ENCODE assay signal across 9 cellular contexts in the genomic region with DNA sequence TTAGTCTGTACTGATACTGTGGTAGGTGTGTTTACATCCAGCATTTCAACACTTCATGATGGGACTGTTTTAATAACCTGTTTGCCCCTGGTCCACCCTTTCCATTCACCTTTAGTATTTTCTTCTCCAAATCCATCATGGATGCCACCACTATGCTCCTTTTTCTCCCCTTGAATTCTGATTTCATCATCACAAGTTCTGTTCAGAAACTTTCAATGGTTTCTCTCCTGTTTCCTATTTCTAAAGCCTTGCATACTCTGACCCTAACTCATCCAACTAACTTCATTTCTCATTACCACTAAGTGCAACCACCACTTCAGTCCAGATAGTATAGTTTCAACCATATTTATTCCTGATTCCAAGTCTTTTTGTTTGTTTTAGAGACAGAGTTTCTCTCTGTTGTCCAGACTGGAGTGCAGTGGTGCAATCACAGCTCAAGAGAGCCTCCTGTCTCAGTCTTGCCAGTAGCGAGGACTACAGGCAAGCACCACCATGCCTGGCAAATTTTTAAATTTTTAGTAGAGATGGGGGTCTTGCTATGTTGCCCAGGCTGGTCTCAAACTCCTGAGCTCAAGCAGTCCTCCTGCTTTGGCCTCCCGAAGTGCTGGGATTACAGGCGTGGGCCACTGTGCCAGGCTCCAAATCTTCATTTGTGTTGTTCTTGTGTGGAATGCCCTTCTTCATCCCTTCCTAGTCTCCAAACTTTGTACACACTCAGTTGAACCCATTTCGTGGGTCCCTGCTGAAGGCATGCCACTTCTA. TPM values are rescaled to one million over a fixed set of nuclear protein-coding genes. Genes with fewer than 3 reads are reported as not detected.
DNase-seq lines count a peak whose midpoint lies in the region; ATAC-seq and TF ChIP-seq lines count a peak whose summit lies in the region.
"Had no signal": no experiment of that assay in that cellular context is flagged by ENCODE, and none has a peak within 500 bp of the region (broad histone marks: within the 10 kb centered on the region; RNA-seq: fewer than 3 reads in every experiment).

No MANE protein-coding gene starts in this region.

- peaks cover 2% of the 10 kb centered on the region for H3K4me1 ChIP-seq in fibroblast of lung (ENCODE audit: control insufficient read depth, extremely low read depth, insufficient read depth, low read length)

- no peaks in the 10 kb centered on the region for H3K36me3 ChIP-seq in fibroblast of lung (ENCODE audit: control insufficient read depth, insufficient read depth, low read length)

- H3K4me2 ChIP-seq in fibroblast of lung (ENCODE audit: extremely low read depth, insufficient read depth, low read length): peak overlapping the region; percentile 98

- POLR2A ChIA-PET in T-cell (lab: Charles Lee): interaction anchor here in 1 of 2 donors (0.5 kb wide), 1 partner anchor 12 kb away, joined by 3 read pairs; no protein-coding TSS in a partner anchor

- H3K27me3 ChIP-seq in fibroblast of lung (ENCODE audit: control insufficient read depth, insufficient read depth, low read length): no peaks in the 10 kb centered on the region

- ATAC-seq in T-cell (replicated peaks in 1 of 4): no peak
- ATAC-seq in left colon: no peak
- ATAC-seq in HG03045 (IDR thresholded peaks at IDR 0.05; ENCODE audit: unreplicated experiment): no peak

- H2AFZ ChIP-seq in fibroblast of lung (ENCODE audit: low read length): no peak overlapping the region

- H3K4me1 Mint-ChIP-seq in T-cell: peaks cover 44 to 52% (median 45%) of the 10 kb centered on the region in 3 donors

- peak overlapping the region; percentile 99 to 100 (median 100) for H3K4me3 Mint-ChIP-seq in T-cell

- peaks cover 7% of the 10 kb centered on the region for H3K36me3 Mint-ChIP-seq in T-cell

- H3K4me3 ChIP-seq in fibroblast of lung (replicated peaks in 1 of 4; ENCODE audit: control extremely low read depth in 1 of 4, insufficient read depth in 1 of 4, low read depth in 3 of 4, low read length in 4 of 4) (peak overlapping the region; percentile 97 to 100 (median 98)), skin epidermis (peak overlapping the region in 6 of 7 experiments; percentile 69 to 92 (median 79))

- peak; percentile 13 for DNase-seq in SKM-1 treated with dmso at 0.1 percent for 144 hours (lab: John Stamatoyannopoulos, UW; ENCODE audit: unreplicated experiment)
- no peak for DNase-seq in SKM-1 (lab: John Stamatoyannopoulos, UW; ENCODE audit: unreplicated experiment)
- no peak for DNase-seq in T-cell
- DNase-seq in fibroblast of lung (ENCODE audit: low read depth in 2 of 2): no peak
- DNase-seq in left colon: no peak
- no peak for DNase-seq in NK-92 treated with Interleukin-12 subunit alpha and Interleukin-12 subunit beta, amount 100 ng/mL, for 24 hours (lab: John Stamatoyannopoulos, UW)
- DNase-seq: NCI-H2029 treated with DMSO at 0.1 percent for 48 hours had no signal

- intact Hi-C loops in left colon (cut with DNase I, micrococcal nuclease): no loop called here

- H3K9me3 ChIP-seq in fibroblast of lung (ENCODE audit: control insufficient read depth, insufficient read depth, low read depth, low read length): no peaks in the 10 kb centered on the region

- no peaks in the 10 kb centered on the region for H3K27me3 Mint-ChIP-seq in T-cell

- TF ChIP-seq CTCF in fibroblast of lung (conservative IDR thresholded peaks at IDR 0.05 in 1 of 2, IDR thresholded peaks at IDR 0.05 in 1 of 2; ENCODE audit: low read depth in 1 of 2, low read length in 2 of 2): no peak

- no peaks in the 10 kb centered on the region for H4K20me1 ChIP-seq in fibroblast of lung (ENCODE audit: control insufficient read depth, extremely low read depth, insufficient read depth, low read length)

- no peaks in the 10 kb centered on the region for H3K9me3 Mint-ChIP-seq in T-cell

- peak overlapping the region; percentile 94 for H3K27ac ChIP-seq in fibroblast of lung (ENCODE audit: insufficient read depth, low read length)
- H3K27ac ChIP-seq in skin epidermis: peak overlapping the region in 2 of 21 experiments; percentile 95 to 97

- no peak overlapping the region for H3K9ac ChIP-seq in fibroblast of lung (ENCODE audit: insufficient read depth, low read length)

- peak overlapping the region; percentile 96 to 99 for H3K27ac Mint-ChIP-seq in T-cell

- peaks cover 39% of the 10 kb centered on the region for H3K79me2 ChIP-seq in fibroblast of lung (ENCODE audit: control insufficient read depth, insufficient read depth, low read length)

- CTCF ChIA-PET in T-cell (lab: Charles Lee): interaction anchor here (0.8 to 1.4 kb wide), 3 partner anchors 8 to 327 kb away, joined by 3 to 4 read pairs (median 3); no protein-coding TSS in a partner anchor

RNA-seq across cellular contexts. Expression of a gene that starts 1.2 kb away (rescaled TPM):
- total RNA-seq in T-cell (10 to 100 TPM; 19.8 to 27.3 (median 24.9) TPM), fibroblast of lung (58.6 and 62.6 TPM in 2 replicates), left colon (10 to 100 TPM; 43.3 to 44.3 TPM)
- 40.6 and 43.2 TPM in 2 replicates for polyA plus RNA-seq in fibroblast of lung
- polyA plus RNA-seq in fibroblast of lung (2012): 10.4 and 14.5 TPM in 2 replicates
- 5.8 and 6.6 TPM in 2 replicates for polyA minus RNA-seq in fibroblast of lung (ENCODE audit: low replicate concordance)

RNA-seq across cellular contexts. Expression of a gene that starts 35.2 kb away (rescaled TPM):
- total RNA-seq in T-cell (1 to 10 TPM in 4 of 5 donors, under 1 TPM in 1; 0.68 to 2.4 (median 1.2) TPM), fibroblast of lung (2.8 and 6.4 TPM in 2 replicates), left colon (100 to 1,000 TPM; 120 to 125 TPM)
- 2.5 and 8.8 TPM in 2 replicates for polyA plus RNA-seq in fibroblast of lung
- polyA plus RNA-seq in fibroblast of lung (2012): 1.7 and 6.8 TPM in 2 replicates
- 4.0 and 10.7 TPM in 2 replicates for polyA minus RNA-seq in fibroblast of lung (ENCODE audit: low replicate concordance)

Comparison
In these comparisons a context has a peak if more than half of its experiments do, and no peak if none do; other contexts are left out.
1. RNA of a gene that starts 35.2 kb away (total RNA-seq): 120 to 125 TPM in left colon; 2.8 to 6.4 TPM in fibroblast of lung and 0.68 to 2.4 TPM in T-cell; every median in the first group is over 10 times any median in the second.